13 cellular contexts compared by ENCODE assay signal in the genomic region with DNA sequence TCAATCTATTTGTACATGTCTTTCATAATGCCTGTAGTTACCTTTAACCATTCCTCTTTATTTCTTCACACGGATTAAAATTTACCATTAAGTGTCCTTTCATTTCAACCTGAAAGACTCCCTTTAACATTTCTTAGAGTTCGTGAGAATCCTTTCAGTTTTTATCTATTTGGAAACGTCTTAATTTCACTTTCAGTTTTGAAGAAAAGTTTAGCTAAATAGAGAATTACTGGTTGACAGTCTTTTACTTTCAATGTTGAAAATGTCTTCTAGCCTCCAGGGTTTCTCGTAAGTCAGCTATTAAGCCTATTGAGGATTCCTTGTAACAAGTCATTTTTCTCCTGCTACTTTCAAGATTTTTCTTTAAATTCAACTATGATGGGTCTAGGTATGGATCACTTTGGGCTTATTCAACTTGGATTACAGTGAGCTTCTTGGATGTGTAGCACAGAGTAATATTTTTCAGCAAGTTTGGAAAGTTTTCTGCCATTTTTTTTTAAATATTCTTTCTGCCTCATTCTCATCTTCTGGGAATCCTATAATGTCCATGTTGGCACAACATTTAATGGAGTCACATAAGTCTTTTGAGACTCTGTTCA. TPM values are rescaled to one million over a fixed set of nuclear protein-coding genes. Genes with fewer than 3 reads are reported as not detected.
DNase-seq lines count a peak whose midpoint lies in the region; ATAC-seq lines count a peak whose summit lies in the region.
"Had no signal": no experiment of that assay in that cellular context is flagged by ENCODE, and none has a peak within 500 bp of the region (broad histone marks: within the 10 kb centered on the region; RNA-seq: fewer than 3 reads in every experiment).

No MANE protein-coding gene starts in this region.

- DNase-seq in activated naive CD4-positive, alpha-beta T cell treated with anti-CD3 and anti-CD28 coated beads, Interleukin-2, amount 10 ng/mL, durations not matched to agents 7 days and 5 days, result no peak
- no peak for DNase-seq in activated naive CD4-positive, alpha-beta T cell treated with Interleukin-2 at 50 U/mL for 16 hours
- DNase-seq in HT-29 (ENCODE audit: low spot score), result no peak
- no peak for DNase-seq in activated CD4-positive, alpha-beta T cell treated with anti-CD3 and anti-CD28 coated beads for 1 hour
- DNase-seq: activated effector memory CD4-positive, alpha-beta T cell treated with Interleukin-2 at 50 U/mL for 16 hours; cortex of kidney; foreskin keratinocyte; NCI-H187; T-helper 9 cell had no signal

- H3K9me3 Mint-ChIP-seq in activated naive CD4-positive, alpha-beta T cell treated with anti-CD3 and anti-CD28 coated beads, Interleukin-2, amount 10 ng/mL, durations not matched to agents 7 days and 5 days, result peaks cover 2% of the 10 kb centered on the region
- no peaks in the 10 kb centered on the region for H3K9me3 Mint-ChIP-seq in activated T-helper 17 cell treated with anti-CD3 and anti-CD28 coated beads, Interleukin-2, amount 50 U/mL, for 72 hours
- H3K9me3 Mint-ChIP-seq in stimulated activated memory B cell treated with anti-CD40 and anti-IgM and Interleukin-4, amounts not matched to agents 10 μg/mL and 1 μg/mL and 100 μg/mL, for 72 hours, result no peaks in the 10 kb centered on the region

- H3K27ac Mint-ChIP-seq in activated naive CD4-positive, alpha-beta T cell treated with anti-CD3 and anti-CD28 coated beads, Interleukin-2, amount 10 ng/mL, durations not matched to agents 7 days and 5 days, result peak overlapping the region; percentile 88
- H3K27ac Mint-ChIP-seq in activated T-helper 17 cell treated with anti-CD3 and anti-CD28 coated beads, Interleukin-2, amount 50 U/mL, for 72 hours, result peak overlapping the region; percentile 90
- H3K27ac Mint-ChIP-seq in stimulated activated memory B cell treated with anti-CD40 and anti-IgM and Interleukin-4, amounts not matched to agents 10 μg/mL and 1 μg/mL and 100 μg/mL, for 72 hours, result peak overlapping the region; percentile 92

- ATAC-seq in HG03354 (IDR thresholded peaks at IDR 0.05; ENCODE audit: poor library complexity, severe bottlenecking, unreplicated experiment), result peak; percentile 35
- ATAC-seq in activated T-helper 17 cell treated with anti-CD3 and anti-CD28 coated beads, Interleukin-2, amount 50 U/mL, for 72 hours (replicated peaks), result peak; percentile 48
- no peak for ATAC-seq in stimulated activated memory B cell treated with anti-CD40 and anti-IgM and Interleukin-4, amounts not matched to agents 10 μg/mL and 1 μg/mL and 100 μg/mL, for 72 hours
- no peak for ATAC-seq in HG02678 (IDR thresholded peaks at IDR 0.05; ENCODE audit: unreplicated experiment)
- ATAC-seq: foreskin keratinocyte had no signal

- H3K36me3 Mint-ChIP-seq in activated naive CD4-positive, alpha-beta T cell treated with anti-CD3 and anti-CD28 coated beads, Interleukin-2, amount 10 ng/mL, durations not matched to agents 7 days and 5 days, result peaks cover 22% of the 10 kb centered on the region
- peaks cover 18% of the 10 kb centered on the region for H3K36me3 Mint-ChIP-seq in activated T-helper 17 cell treated with anti-CD3 and anti-CD28 coated beads, Interleukin-2, amount 50 U/mL, for 72 hours (ENCODE audit: low read depth)
- no peaks in the 10 kb centered on the region for H3K36me3 Mint-ChIP-seq in stimulated activated memory B cell treated with anti-CD40 and anti-IgM and Interleukin-4, amounts not matched to agents 10 μg/mL and 1 μg/mL and 100 μg/mL, for 72 hours

- peaks cover 55% of the 10 kb centered on the region for H3K4me1 Mint-ChIP-seq in activated naive CD4-positive, alpha-beta T cell treated with anti-CD3 and anti-CD28 coated beads, Interleukin-2, amount 10 ng/mL, durations not matched to agents 7 days and 5 days
- H3K4me1 Mint-ChIP-seq in activated T-helper 17 cell treated with anti-CD3 and anti-CD28 coated beads, Interleukin-2, amount 50 U/mL, for 72 hours, result peaks cover 52% of the 10 kb centered on the region
- H3K4me1 Mint-ChIP-seq in stimulated activated memory B cell treated with anti-CD40 and anti-IgM and Interleukin-4, amounts not matched to agents 10 μg/mL and 1 μg/mL and 100 μg/mL, for 72 hours, result peaks cover 68% of the 10 kb centered on the region

- H3K27me3 Mint-ChIP-seq in activated naive CD4-positive, alpha-beta T cell treated with anti-CD3 and anti-CD28 coated beads, Interleukin-2, amount 10 ng/mL, durations not matched to agents 7 days and 5 days, result no peaks in the 10 kb centered on the region
- H3K27me3 Mint-ChIP-seq in activated T-helper 17 cell treated with anti-CD3 and anti-CD28 coated beads, Interleukin-2, amount 50 U/mL, for 72 hours, result no peaks in the 10 kb centered on the region
- no peaks in the 10 kb centered on the region for H3K27me3 Mint-ChIP-seq in stimulated activated memory B cell treated with anti-CD40 and anti-IgM and Interleukin-4, amounts not matched to agents 10 μg/mL and 1 μg/mL and 100 μg/mL, for 72 hours

- CTCF ChIA-PET in activated naive CD4-positive, alpha-beta T cell treated with anti-CD3 and anti-CD28 coated beads, Interleukin-2, amount 10 ng/mL, durations not matched to agents 7 days and 5 days (lab: Charles Lee), result interaction anchor here (0.6 to 0.9 kb wide), 2 partner anchors 10 to 1694 kb away, joined by 3 read pairs; no protein-coding TSS in a partner anchor

- H3K4me3 Mint-ChIP-seq in activated naive CD4-positive, alpha-beta T cell treated with anti-CD3 and anti-CD28 coated beads, Interleukin-2, amount 10 ng/mL, durations not matched to agents 7 days and 5 days, result peak overlapping the region; percentile 69
- H3K4me3 Mint-ChIP-seq in activated T-helper 17 cell treated with anti-CD3 and anti-CD28 coated beads, Interleukin-2, amount 50 U/mL, for 72 hours, result peak overlapping the region; percentile 84
- peak overlapping the region; percentile 82 for H3K4me3 Mint-ChIP-seq in stimulated activated memory B cell treated with anti-CD40 and anti-IgM and Interleukin-4, amounts not matched to agents 10 μg/mL and 1 μg/mL and 100 μg/mL, for 72 hours

RNA-seq across cellular contexts. Expression of gene RFX3, which starts 48.5 kb away (rescaled TPM):
- 10 to 100 TPM in 1 of 2 donors, 1 to 10 TPM in 1; 8.7 to 19.8 TPM for total RNA-seq in activated T-helper 17 cell treated with anti-CD3 and anti-CD28 coated beads, Interleukin-2, amount 50 U/mL, for 72 hours
- 3.4 and 4.6 TPM in 2 replicates for total RNA-seq in HT-29 (2014; rRNA removed; shearing (Covaris generic))

Comparison
In these comparisons a context has a peak if more than half of its experiments do, and no peak if none do; other contexts are left out.
1. ATAC-seq: peak in HG03354 (single experiment) and activated T-helper 17 cell treated with anti-CD3 and anti-CD28 coated beads, Interleukin-2, amount 50 U/mL, for 72 hours (single experiment); none in stimulated activated memory B cell treated with anti-CD40 and anti-IgM and Interleukin-4, amounts not matched to agents 10 μg/mL and 1 μg/mL and 100 μg/mL, for 72 hours (single experiment) and HG02678 (single experiment).
2. Peak in every context shown above with its lines, with median percentiles within 50 percentile points of each other: H3K27ac Mint-ChIP-seq and H3K4me3 Mint-ChIP-seq.